In the genomic region with DNA sequence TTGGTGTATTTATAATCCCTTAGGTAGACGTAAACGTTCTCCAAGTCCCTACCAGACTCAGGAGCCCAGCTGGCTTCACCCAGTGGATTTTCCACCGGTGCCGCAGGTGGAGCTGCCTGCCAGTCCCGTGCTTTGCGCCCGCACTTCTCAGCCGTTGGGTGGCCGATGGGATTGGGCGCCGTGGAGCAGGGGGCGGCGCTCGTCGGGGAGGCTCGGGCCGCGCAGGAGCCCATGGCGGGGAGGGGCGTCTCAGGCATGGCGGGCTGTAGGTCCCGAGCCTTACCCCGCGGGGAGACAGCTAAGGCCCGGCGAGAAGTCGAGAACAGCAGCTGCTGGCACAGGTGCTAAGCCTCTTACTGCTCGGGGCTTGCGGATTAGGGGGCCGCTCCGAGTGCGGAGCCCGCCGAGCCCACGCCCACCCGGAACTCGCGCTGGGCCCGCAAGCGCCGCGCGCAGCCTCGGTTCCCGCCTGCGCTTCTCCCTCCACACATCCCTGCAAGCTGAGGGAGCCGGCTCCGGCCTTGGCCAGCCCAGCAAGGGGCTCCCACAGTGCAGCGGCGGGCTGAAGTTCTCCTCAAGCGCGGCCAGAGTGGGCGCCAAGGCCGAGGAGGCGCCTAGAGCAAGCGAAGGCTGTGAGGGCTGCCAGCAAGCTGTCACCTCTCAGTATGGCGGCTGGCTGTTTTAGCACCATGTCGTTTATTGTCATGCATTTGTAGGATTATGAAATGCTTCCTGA, we compare ENCODE assay signal across 8 cellular contexts. TPM values are rescaled to one million over a fixed set of nuclear protein-coding genes. Genes with fewer than 3 reads are reported as not detected.
A peak's percentile ranks its signal among the peaks of the same experiment; 100 is the strongest.
DNase-seq lines count a peak whose midpoint lies in the region; FAIRE-seq and TF ChIP-seq lines count a peak whose summit lies in the region.

No MANE protein-coding gene starts in this region.

- peaks cover 11% of the 10 kb centered on the region for H3K9me3 Mint-ChIP-seq in activated CD4-positive, alpha-beta T cell treated with anti-CD3 and anti-CD28 coated beads, Interleukin-2, amount 10 ng/mL, durations not matched to agents 24 days and 14 days

- intact Hi-C loops in activated CD4-positive, alpha-beta T cell treated with anti-CD3 and anti-CD28 coated beads, Interleukin-2, amount 10 ng/mL, durations not matched to agents 24 days and 14 days (cut with micrococcal nuclease), result loop anchor here (2.0 to 10.0 kb wide), 4 partner anchors 148 to 1736 kb away; a partner anchor contains a TSS
- intact Hi-C loops in lower leg skin (cut with DNase I; ENCODE audit: low total_unique reads), result no loop called here

- POLR2A ChIA-PET in HEK293 (lab: Yijun Ruan, JAX), result interaction anchor here (0.8 to 3.1 kb wide), 14 partner anchors 8 to 138 kb away, joined by 3 to 13 read pairs (median 4); a partner anchor contains a TSS

- peaks cover 31% of the 10 kb centered on the region for H3K4me1 Mint-ChIP-seq in activated CD4-positive, alpha-beta T cell treated with anti-CD3 and anti-CD28 coated beads, Interleukin-2, amount 10 ng/mL, durations not matched to agents 24 days and 14 days

- H3K27me3 Mint-ChIP-seq in activated CD4-positive, alpha-beta T cell treated with anti-CD3 and anti-CD28 coated beads, Interleukin-2, amount 10 ng/mL, durations not matched to agents 24 days and 14 days, result peaks cover 5% of the 10 kb centered on the region

- no peaks in the 10 kb centered on the region for H3K9me3 ChIP-seq in HEK293 (ENCODE audit: control insufficient read depth, insufficient read depth, low read depth, low read length)

- H3K27ac ChIP-seq in HEK293 (ENCODE audit: extremely low read depth, low read depth, low read length), result peak overlapping the region; percentile 73; the same call in 1 of the 2 replicates

- DNase-seq in DMS79 (lab: John Stamatoyannopoulos, UW) (peak; percentile 45), NCI-H2227 treated with DMSO at 0.1 percent for 48 hours (lab: John Stamatoyannopoulos, UW) (peak; percentile 81), cortex of kidney (lab: John Stamatoyannopoulos, UW) (peak; percentile 28), lower leg skin (ENCODE audit: low spot score in 2 of 2) (peak; percentile 56 to 93), frontal cortex (ENCODE audit: low spot score in 2 of 2) (no peak)
- peak; percentile 93 for DNase-seq in activated CD4-positive, alpha-beta T cell treated with anti-CD3 and anti-CD28 coated beads, Interleukin-2, amount 10 ng/mL, durations not matched to agents 24 days and 14 days
- DNase-seq in stimulated activated CD4-positive, alpha-beta T cell treated with anti-CD3 and anti-CD28 coated beads, TNF-alpha, amount 100 ng/mL, for 1 hour (ENCODE audit: low read depth in 3 of 3, low spot score in 1 of 3), result peak in 2 of 3 donors; percentile 40 to 62

- no peaks in the 10 kb centered on the region for H3K36me3 ChIP-seq in HEK293 (ENCODE audit: control insufficient read depth in 2 of 2, insufficient read depth in 1 of 2, low read length in 2 of 2)

- TF ChIP-seq POLR2A in lower leg skin (IDR thresholded peaks at IDR 0.05), result no peak

- H3K4me1 ChIP-seq in HEK293 (ENCODE audit: control insufficient read depth, insufficient read depth, low read length), result no peaks in the 10 kb centered on the region

- peak; percentile 74 for TF ChIP-seq CTCF in HEK293 (tag by site-specific recombination; IDR thresholded peaks at IDR 0.05)
- TF ChIP-seq CTCF in lower leg skin (IDR thresholded peaks at IDR 0.05), result peak in 1 of 3 donors; percentile 32

- CTCF ChIA-PET in HEK293 (lab: Yijun Ruan, JAX), result interaction anchor here (1.6 to 5.4 kb wide), 3 partner anchors 7 to 150 kb away, joined by 4 to 73 read pairs (median 11); no protein-coding TSS in a partner anchor

- H3K4me3 ChIP-seq in HEK293 (ENCODE audit: low read depth, low read length) (peak overlapping the region; percentile 71), lower leg skin (ENCODE audit: low read depth, poor library complexity, severe bottlenecking) (peak overlapping the region; percentile 59)

- peak overlapping the region; percentile 85 for H3K4me3 Mint-ChIP-seq in activated CD4-positive, alpha-beta T cell treated with anti-CD3 and anti-CD28 coated beads, Interleukin-2, amount 10 ng/mL, durations not matched to agents 24 days and 14 days

- WGBS in lower leg skin, 2 donors, result 1% methylated on average over 25 to 31 of the region's 58 CpGs

- peaks cover 3% of the 10 kb centered on the region for H3K36me3 Mint-ChIP-seq in activated CD4-positive, alpha-beta T cell treated with anti-CD3 and anti-CD28 coated beads, Interleukin-2, amount 10 ng/mL, durations not matched to agents 24 days and 14 days (ENCODE audit: low read depth)

- no peak for FAIRE-seq in frontal cortex (lab: Jason Lieb, UNC)

- peak overlapping the region; percentile 92 for H3K27ac Mint-ChIP-seq in activated CD4-positive, alpha-beta T cell treated with anti-CD3 and anti-CD28 coated beads, Interleukin-2, amount 10 ng/mL, durations not matched to agents 24 days and 14 days

TF ChIP-seq in HEK293, 187 proteins besides CTCF, POLR2A, EP300 and RAD21 (continues in another document):
- no peak for TF ChIP-seq FEZF1 (tag by site-specific recombination; IDR thresholded peaks at IDR 0.05)
- TF ChIP-seq ZNF561 (tag by site-specific recombination; IDR thresholded peaks at IDR 0.05; ENCODE audit: borderline replicate concordance), result peak; percentile 75; the same call in 1 of the 2 replicates
- TF ChIP-seq GLIS1 (tag by site-specific recombination; IDR thresholded peaks at IDR 0.05), result peak; percentile 12; the same call in 1 of the 2 replicates
- TF ChIP-seq, protein P1, sequence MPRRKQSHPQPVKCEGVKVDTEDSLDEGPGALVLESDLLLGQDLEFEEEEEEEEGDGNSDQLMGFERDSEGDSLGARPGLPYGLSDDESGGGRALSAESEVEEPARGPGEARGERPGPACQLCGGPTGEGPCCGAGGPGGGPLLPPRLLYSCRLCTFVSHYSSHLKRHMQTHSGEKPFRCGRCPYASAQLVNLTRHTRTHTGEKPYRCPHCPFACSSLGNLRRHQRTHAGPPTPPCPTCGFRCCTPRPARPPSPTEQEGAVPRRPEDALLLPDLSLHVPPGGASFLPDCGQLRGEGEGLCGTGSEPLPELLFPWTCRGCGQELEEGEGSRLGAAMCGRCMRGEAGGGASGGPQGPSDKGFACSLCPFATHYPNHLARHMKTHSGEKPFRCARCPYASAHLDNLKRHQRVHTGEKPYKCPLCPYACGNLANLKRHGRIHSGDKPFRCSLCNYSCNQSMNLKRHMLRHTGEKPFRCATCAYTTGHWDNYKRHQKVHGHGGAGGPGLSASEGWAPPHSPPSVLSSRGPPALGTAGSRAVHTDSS (tag by site-specific recombination; IDR thresholded peaks at IDR 0.05), result no peak
- 0 out of 2 replicates have a peak, but pooled peaks have one; percentile 30 for TF ChIP-seq HOXC10 (CRISPR knock-in tag; IDR thresholded peaks at IDR 0.05)
- peak; percentile 15; the same call in 1 of the 2 replicates for TF ChIP-seq KLF10 (tag by site-specific recombination; IDR thresholded peaks at IDR 0.05)
- TF ChIP-seq ZBTB17 (tag by site-specific recombination; IDR thresholded peaks at IDR 0.05), result peak; percentile 82
- TF ChIP-seq, protein P2, sequence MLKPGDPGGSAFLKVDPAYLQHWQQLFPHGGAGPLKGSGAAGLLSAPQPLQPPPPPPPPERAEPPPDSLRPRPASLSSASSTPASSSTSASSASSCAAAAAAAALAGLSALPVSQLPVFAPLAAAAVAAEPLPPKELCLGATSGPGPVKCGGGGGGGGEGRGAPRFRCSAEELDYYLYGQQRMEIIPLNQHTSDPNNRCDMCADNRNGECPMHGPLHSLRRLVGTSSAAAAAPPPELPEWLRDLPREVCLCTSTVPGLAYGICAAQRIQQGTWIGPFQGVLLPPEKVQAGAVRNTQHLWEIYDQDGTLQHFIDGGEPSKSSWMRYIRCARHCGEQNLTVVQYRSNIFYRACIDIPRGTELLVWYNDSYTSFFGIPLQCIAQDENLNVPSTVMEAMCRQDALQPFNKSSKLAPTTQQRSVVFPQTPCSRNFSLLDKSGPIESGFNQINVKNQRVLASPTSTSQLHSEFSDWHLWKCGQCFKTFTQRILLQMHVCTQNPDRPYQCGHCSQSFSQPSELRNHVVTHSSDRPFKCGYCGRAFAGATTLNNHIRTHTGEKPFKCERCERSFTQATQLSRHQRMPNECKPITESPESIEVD (tag by site-specific recombination; IDR thresholded peaks at IDR 0.05), result no peak
- no peak for TF ChIP-seq ZNF416 (tag by site-specific recombination; IDR thresholded peaks at IDR 0.05)
- TF ChIP-seq ZSCAN30 (tag by site-specific recombination; IDR thresholded peaks at IDR 0.05), result no peak; the same call in none of the 2 replicates
- TF ChIP-seq ZNF366 (tag by site-specific recombination; conservative IDR thresholded peaks at IDR 0.05), result 0 out of 2 replicates have a peak, but pooled peaks have one; percentile 16
- TF ChIP-seq, protein P3, sequence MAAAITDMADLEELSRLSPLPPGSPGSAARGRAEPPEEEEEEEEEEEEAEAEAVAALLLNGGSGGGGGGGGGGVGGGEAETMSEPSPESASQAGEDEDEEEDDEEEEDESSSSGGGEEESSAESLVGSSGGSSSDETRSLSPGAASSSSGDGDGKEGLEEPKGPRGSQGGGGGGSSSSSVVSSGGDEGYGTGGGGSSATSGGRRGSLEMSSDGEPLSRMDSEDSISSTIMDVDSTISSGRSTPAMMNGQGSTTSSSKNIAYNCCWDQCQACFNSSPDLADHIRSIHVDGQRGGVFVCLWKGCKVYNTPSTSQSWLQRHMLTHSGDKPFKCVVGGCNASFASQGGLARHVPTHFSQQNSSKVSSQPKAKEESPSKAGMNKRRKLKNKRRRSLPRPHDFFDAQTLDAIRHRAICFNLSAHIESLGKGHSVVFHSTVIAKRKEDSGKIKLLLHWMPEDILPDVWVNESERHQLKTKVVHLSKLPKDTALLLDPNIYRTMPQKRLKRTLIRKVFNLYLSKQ (tag by site-specific recombination; IDR thresholded peaks at IDR 0.05; ENCODE audit: borderline replicate concordance), result no peak
- TF ChIP-seq, protein P4, sequence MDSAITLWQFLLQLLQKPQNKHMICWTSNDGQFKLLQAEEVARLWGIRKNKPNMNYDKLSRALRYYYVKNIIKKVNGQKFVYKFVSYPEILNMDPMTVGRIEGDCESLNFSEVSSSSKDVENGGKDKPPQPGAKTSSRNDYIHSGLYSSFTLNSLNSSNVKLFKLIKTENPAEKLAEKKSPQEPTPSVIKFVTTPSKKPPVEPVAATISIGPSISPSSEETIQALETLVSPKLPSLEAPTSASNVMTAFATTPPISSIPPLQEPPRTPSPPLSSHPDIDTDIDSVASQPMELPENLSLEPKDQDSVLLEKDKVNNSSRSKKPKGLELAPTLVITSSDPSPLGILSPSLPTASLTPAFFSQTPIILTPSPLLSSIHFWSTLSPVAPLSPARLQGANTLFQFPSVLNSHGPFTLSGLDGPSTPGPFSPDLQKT (IDR thresholded peaks at IDR 0.05; ENCODE audit: borderline replicate concordance, low read depth, low read length), result no peak
- peak; percentile 51; the same call in 1 of the 2 replicates for TF ChIP-seq ZNF843 (tag by site-specific recombination; IDR thresholded peaks at IDR 0.05)

RNA-seq across cellular contexts. Expression of a gene that starts 57.3 kb away (rescaled TPM):
- total RNA-seq in activated CD4-positive, alpha-beta T cell treated with anti-CD3 and anti-CD28 coated beads, Interleukin-2, amount 10 ng/mL, durations not matched to agents 24 days and 14 days, result 64.8 and 67.3 TPM in 2 replicates
- total RNA-seq in lower leg skin (10 to 100 TPM; 32.2 to 38.9 (median 35.6) TPM), frontal cortex (75.8 TPM)

Comparison
In these comparisons a context has a peak if more than half of its experiments do, and no peak if none do; other contexts are left out.
1. DNase-seq: peak in DMS79 (single experiment), NCI-H2227 treated with DMSO at 0.1 percent for 48 hours (single experiment), activated CD4-positive, alpha-beta T cell treated with anti-CD3 and anti-CD28 coated beads, Interleukin-2, amount 10 ng/mL, durations not matched to agents 24 days and 14 days (single experiment), cortex of kidney (single experiment), lower leg skin (2 of 2) and stimulated activated CD4-positive, alpha-beta T cell treated with anti-CD3 and anti-CD28 coated beads, TNF-alpha, amount 100 ng/mL, for 1 hour (2 of 3); none in frontal cortex (0 of 2).